7 cellular contexts compared by ENCODE assay signal in genomic region chr9:116452227-116452626, GRCh38.
"Had no signal": no experiment of that assay in that cellular context is flagged by ENCODE, and none has a peak within 500 bp of the region (broad histone marks: within the 10 kb centered on the region; RNA-seq: fewer than 3 reads in every experiment).

No MANE protein-coding gene starts in this region.

- FAIRE-seq: G401.6, GM12891, GM12892, GM18507, GM19239 had no signal

- DNase-seq: GDM1, GF-D8 had no signal
